ENCODE assay signal across 20 cellular contexts in genomic region chr2:196187898-196188458, GRCh38. TPM values are rescaled to one million over a fixed set of nuclear protein-coding genes. Genes with fewer than 3 reads are reported as not detected.
DNase-seq lines count a peak whose midpoint lies in the region; ATAC-seq and TF ChIP-seq lines count a peak whose summit lies in the region.
"Had no signal": no experiment of that assay in that cellular context is flagged by ENCODE, and none has a peak within 500 bp of the region (broad histone marks: within the 10 kb centered on the region; RNA-seq: fewer than 3 reads in every experiment).

No MANE protein-coding gene starts in this region.

- no peak for TF ChIP-seq CTCF in activated CD8-positive, alpha-beta T cell treated with anti-CD3 and anti-CD28 coated beads for 36 hours (IDR thresholded peaks at IDR 0.05)
- TF ChIP-seq CTCF in left lung (IDR thresholded peaks at IDR 0.05): no peak

- intact Hi-C loops in activated CD8-positive, alpha-beta T cell treated with anti-CD3 and anti-CD28 coated beads for 36 hours (cut with micrococcal nuclease): no loop called here
- intact Hi-C loops in naive thymus-derived CD4-positive, alpha-beta T cell (cut with micrococcal nuclease): no loop called here
- intact Hi-C loops in Right ventricle myocardium inferior (cut with DNase I) (no loop called here), left lung (cut with DNase I) (no loop called here)

- H3K4me1 Mint-ChIP-seq in activated CD8-positive, alpha-beta T cell treated with anti-CD3 and anti-CD28 coated beads, Interleukin-2, amount 10 ng/mL, durations not matched to agents 7 days and 5 days (ENCODE audit: low read depth): peaks cover 72% of the 10 kb centered on the region
- H3K4me1 Mint-ChIP-seq in activated CD8-positive, alpha-beta T cell treated with anti-CD3 and anti-CD28 coated beads for 36 hours (ENCODE audit: low read depth): peaks cover 77% of the 10 kb centered on the region
- peaks cover 22 to 100% (median 95%) of the 10 kb centered on the region in 7 donors for H3K4me1 Mint-ChIP-seq in naive thymus-derived CD4-positive, alpha-beta T cell
- H3K4me1 Mint-ChIP-seq: brain had no signal

- no peaks in the 10 kb centered on the region for H3K27me3 Mint-ChIP-seq in activated CD8-positive, alpha-beta T cell treated with anti-CD3 and anti-CD28 coated beads, Interleukin-2, amount 10 ng/mL, durations not matched to agents 7 days and 5 days (ENCODE audit: low read depth)
- H3K27me3 Mint-ChIP-seq in activated CD8-positive, alpha-beta T cell treated with anti-CD3 and anti-CD28 coated beads for 36 hours: no peaks in the 10 kb centered on the region
- H3K27me3 Mint-ChIP-seq in naive thymus-derived CD4-positive, alpha-beta T cell: no peaks in the 10 kb centered on the region
- H3K27me3 Mint-ChIP-seq: brain had no signal

- no peaks in the 10 kb centered on the region for H3K27me3 ChIP-seq in naive thymus-derived CD4-positive, alpha-beta T cell (ENCODE audit: control insufficient read depth in 2 of 2, insufficient read depth in 2 of 2, low read length in 2 of 2)
- H3K27me3 ChIP-seq in left lung: no peaks in the 10 kb centered on the region
- H3K27me3 ChIP-seq: foreskin keratinocyte, MG63, sigmoid colon had no signal

- no peak overlapping the region for H3K27ac ChIP-seq in naive thymus-derived CD4-positive, alpha-beta T cell (ENCODE audit: low read depth, low read length)
- no peak overlapping the region for H3K27ac ChIP-seq in left lung
- H3K27ac ChIP-seq: foreskin keratinocyte, sigmoid colon had no signal

- peaks cover 27 to 67% of the 10 kb centered on the region in 2 donors for H3K4me1 ChIP-seq in naive thymus-derived CD4-positive, alpha-beta T cell (ENCODE audit: control insufficient read depth in 2 of 2, insufficient read depth in 2 of 2, low read length in 2 of 2)
- no peaks in the 10 kb centered on the region for H3K4me1 ChIP-seq in left lung
- H3K4me1 ChIP-seq: foreskin keratinocyte, sigmoid colon had no signal

- no peak overlapping the region for H3K4me3 Mint-ChIP-seq in activated CD8-positive, alpha-beta T cell treated with anti-CD3 and anti-CD28 coated beads, Interleukin-2, amount 10 ng/mL, durations not matched to agents 7 days and 5 days
- H3K4me3 Mint-ChIP-seq in activated CD8-positive, alpha-beta T cell treated with anti-CD3 and anti-CD28 coated beads for 36 hours: no peak overlapping the region
- H3K4me3 Mint-ChIP-seq in naive thymus-derived CD4-positive, alpha-beta T cell: peak overlapping the region in 6 of 10 donors; percentile 5 to 65 (median 35)
- H3K4me3 Mint-ChIP-seq: brain, HFFc6 had no signal

- CTCF ChIA-PET in activated CD8-positive, alpha-beta T cell treated with anti-CD3 and anti-CD28 coated beads, Interleukin-2, amount 10 ng/mL, durations not matched to agents 7 days and 5 days (lab: Charles Lee): interaction anchor here (1.3 kb wide), 1 partner anchor 10 kb away, joined by 3 read pairs; no protein-coding TSS in a partner anchor
- CTCF ChIA-PET in activated CD8-positive, alpha-beta T cell treated with anti-CD3 and anti-CD28 coated beads for 36 hours (lab: Charles Lee): interaction anchor here (1.5 to 1.8 kb wide), 2 partner anchors 8 to 31 kb away, joined by 3 read pairs; no protein-coding TSS in a partner anchor
- CTCF ChIA-PET in naive thymus-derived CD4-positive, alpha-beta T cell (lab: Charles Lee): interaction anchor here (0.8 kb wide), 1 partner anchor 21 kb away, joined by 3 read pairs; no protein-coding TSS in a partner anchor

- ATAC-seq in activated CD8-positive, alpha-beta T cell treated with anti-CD3 and anti-CD28 coated beads, Interleukin-2, amount 10 ng/mL, durations not matched to agents 7 days and 5 days: no peak
- no peak for ATAC-seq in activated CD8-positive, alpha-beta T cell treated with anti-CD3 and anti-CD28 coated beads for 36 hours
- peak; percentile 61 for ATAC-seq in GM18909 (IDR thresholded peaks at IDR 0.05; ENCODE audit: poor library complexity, unreplicated experiment)
- peak; percentile 53 for ATAC-seq in HG02798 (IDR thresholded peaks at IDR 0.05; ENCODE audit: poor library complexity, unreplicated experiment)
- no peak for ATAC-seq in naive thymus-derived CD4-positive, alpha-beta T cell
- ATAC-seq in Right ventricle myocardium inferior: no peak
- ATAC-seq in left lung: no peak
- ATAC-seq in GM21423 (IDR thresholded peaks at IDR 0.05; ENCODE audit: unreplicated experiment): no peak
- ATAC-seq: foreskin keratinocyte, PC-3 had no signal

- no peak for DNase-seq in activated CD8-positive, alpha-beta T cell treated with anti-CD3 and anti-CD28 coated beads, Interleukin-2, amount 10 ng/mL, durations not matched to agents 7 days and 5 days
- DNase-seq in activated CD8-positive, alpha-beta T cell treated with anti-CD3 and anti-CD28 coated beads for 36 hours: no peak
- no peak for DNase-seq in naive thymus-derived CD4-positive, alpha-beta T cell
- DNase-seq in Right ventricle myocardium inferior (ENCODE audit: missing footprints) (no peak), left lung (no peak)
- DNase-seq: effector memory CD4-positive, alpha-beta T cell; foreskin keratinocyte; HFFc6; MG63; NCI-H82; PC-3; SHP77; sigmoid colon; stimulated activated CD4-positive, alpha-beta T cell treated with anti-CD3 and anti-CD28 coated beads, Interleukin-15, amount 100 ng/mL, for 24 hours; trophoblast cell had no signal

- H3K9me3 Mint-ChIP-seq in activated CD8-positive, alpha-beta T cell treated with anti-CD3 and anti-CD28 coated beads, Interleukin-2, amount 10 ng/mL, durations not matched to agents 7 days and 5 days (ENCODE audit: insufficient read depth): peaks cover 15% of the 10 kb centered on the region
- peaks cover 16% of the 10 kb centered on the region for H3K9me3 Mint-ChIP-seq in activated CD8-positive, alpha-beta T cell treated with anti-CD3 and anti-CD28 coated beads for 36 hours
- peaks cover 0 to 27% (median 0%) of the 10 kb centered on the region in 11 donors for H3K9me3 Mint-ChIP-seq in naive thymus-derived CD4-positive, alpha-beta T cell
- H3K9me3 Mint-ChIP-seq: HFFc6 had no signal

- H3K27ac Mint-ChIP-seq in activated CD8-positive, alpha-beta T cell treated with anti-CD3 and anti-CD28 coated beads, Interleukin-2, amount 10 ng/mL, durations not matched to agents 7 days and 5 days: peak overlapping the region; percentile 5
- H3K27ac Mint-ChIP-seq in activated CD8-positive, alpha-beta T cell treated with anti-CD3 and anti-CD28 coated beads for 36 hours: no peak overlapping the region
- peak overlapping the region in 7 of 9 donors; percentile 56 to 91 (median 79) for H3K27ac Mint-ChIP-seq in naive thymus-derived CD4-positive, alpha-beta T cell
- H3K27ac Mint-ChIP-seq: activated T-helper 2 cell treated with anti-CD3 and anti-CD28 coated beads, Interferon-gamma antibody, Interleukin-2, Interleukin-4, amounts not matched to agents 10 μg/mL and 5 μg/mL and 100 μg/mL, durations not matched to agents 14 hours and 24 hours and 36 hours; brain; HFFc6 had no signal

- H3K4me3 ChIP-seq in naive thymus-derived CD4-positive, alpha-beta T cell (ENCODE audit: low read length): no peak overlapping the region
- no peak overlapping the region for H3K4me3 ChIP-seq in left lung
- H3K4me3 ChIP-seq: MG63, sigmoid colon had no signal

- no peaks in the 10 kb centered on the region for H3K9me3 ChIP-seq in naive thymus-derived CD4-positive, alpha-beta T cell (ENCODE audit: control insufficient read depth in 2 of 3, low read length in 3 of 3)
- no peaks in the 10 kb centered on the region for H3K9me3 ChIP-seq in left lung
- H3K9me3 ChIP-seq: MG63, sigmoid colon had no signal

- no peaks in the 10 kb centered on the region for H3K36me3 ChIP-seq in naive thymus-derived CD4-positive, alpha-beta T cell (ENCODE audit: control insufficient read depth in 2 of 3, insufficient read depth in 3 of 3, low read length in 3 of 3)
- no peaks in the 10 kb centered on the region for H3K36me3 ChIP-seq in left lung
- H3K36me3 ChIP-seq: MG63, sigmoid colon had no signal

- H3K36me3 Mint-ChIP-seq in activated CD8-positive, alpha-beta T cell treated with anti-CD3 and anti-CD28 coated beads, Interleukin-2, amount 10 ng/mL, durations not matched to agents 7 days and 5 days (ENCODE audit: low read depth): peaks cover 29% of the 10 kb centered on the region
- H3K36me3 Mint-ChIP-seq in activated CD8-positive, alpha-beta T cell treated with anti-CD3 and anti-CD28 coated beads for 36 hours (ENCODE audit: low read depth): peaks cover 15% of the 10 kb centered on the region
- peaks cover 0 to 42% (median 0%) of the 10 kb centered on the region in 5 donors for H3K36me3 Mint-ChIP-seq in naive thymus-derived CD4-positive, alpha-beta T cell
- H3K36me3 Mint-ChIP-seq: brain had no signal

- POLR2A ChIA-PET in activated CD8-positive, alpha-beta T cell treated with anti-CD3 and anti-CD28 coated beads, Interleukin-2, amount 10 ng/mL, durations not matched to agents 7 days and 5 days (lab: Charles Lee): interaction anchor here (0.8 kb wide), 1 partner anchor 17 kb away, joined by 3 read pairs; no protein-coding TSS in a partner anchor
- POLR2A ChIA-PET in activated CD8-positive, alpha-beta T cell treated with anti-CD3 and anti-CD28 coated beads for 36 hours (lab: Charles Lee): interaction anchor here (1.0 kb wide), 1 partner anchor 18 kb away, joined by 3 read pairs; no protein-coding TSS in a partner anchor
- POLR2A ChIA-PET in naive thymus-derived CD4-positive, alpha-beta T cell (lab: Charles Lee): interaction anchor here (0.7 to 5.8 kb wide), 6 partner anchors 13 to 531 kb away, joined by 3 to 30 read pairs (median 3); partner anchors contain the start of genes SLC39A10 and STK17B

RNA-seq across cellular contexts. Expression of gene STK17B, which starts 16.6 kb away (rescaled TPM):
- total RNA-seq in activated CD8-positive, alpha-beta T cell treated with anti-CD3 and anti-CD28 coated beads, Interleukin-2, amount 10 ng/mL, durations not matched to agents 7 days and 5 days: 100 to 1,000 TPM; 453 to 469 TPM
- 100 to 1,000 TPM; 237 to 250 TPM for total RNA-seq in activated CD8-positive, alpha-beta T cell treated with anti-CD3 and anti-CD28 coated beads for 36 hours
- total RNA-seq in naive thymus-derived CD4-positive, alpha-beta T cell: 100 to 1,000 TPM; 274 to 513 (median 338) TPM
- polyA plus RNA-seq in naive thymus-derived CD4-positive, alpha-beta T cell: 100 to 1,000 TPM in 1 of 2 donors, 10 to 100 TPM in 1; 66.0 to 149 TPM
- total RNA-seq in Right ventricle myocardium inferior: 7.4 TPM
- 10 to 100 TPM; 40.6 to 59.2 TPM for total RNA-seq in left lung

Comparison
In these comparisons a context has a peak if more than half of its experiments do, and no peak if none do; other contexts are left out.
1. ATAC-seq: peak in GM18909 (single experiment) and HG02798 (single experiment); none in activated CD8-positive, alpha-beta T cell treated with anti-CD3 and anti-CD28 coated beads, Interleukin-2, amount 10 ng/mL, durations not matched to agents 7 days and 5 days (single experiment), activated CD8-positive, alpha-beta T cell treated with anti-CD3 and anti-CD28 coated beads for 36 hours (single experiment), naive thymus-derived CD4-positive, alpha-beta T cell (single experiment), Right ventricle myocardium inferior (single experiment), left lung (single experiment) and GM21423 (single experiment).
2. H3K4me3 Mint-ChIP-seq: peak in naive thymus-derived CD4-positive, alpha-beta T cell (6 of 10); none in activated CD8-positive, alpha-beta T cell treated with anti-CD3 and anti-CD28 coated beads, Interleukin-2, amount 10 ng/mL, durations not matched to agents 7 days and 5 days (single experiment) and activated CD8-positive, alpha-beta T cell treated with anti-CD3 and anti-CD28 coated beads for 36 hours (single experiment).